ENCODE assay signal across 13 cellular contexts in genomic region chr12:121288158-121288848, GRCh38. TPM values are rescaled to one million over a fixed set of nuclear protein-coding genes. Genes with fewer than 3 reads are reported as not detected.
DNase-seq lines count a peak whose midpoint lies in the region; ATAC-seq and TF ChIP-seq lines count a peak whose summit lies in the region.
"Had no signal": no experiment of that assay in that cellular context is flagged by ENCODE, and none has a peak within 500 bp of the region (broad histone marks: within the 10 kb centered on the region; RNA-seq: fewer than 3 reads in every experiment).

No MANE protein-coding gene starts in this region.

- CTCF ChIA-PET in activated CD8-positive, alpha-beta T cell treated with anti-CD3 and anti-CD28 coated beads for 36 hours (lab: Charles Lee): interaction anchor here (0.7 kb wide), 1 partner anchor 154 kb away, joined by 3 read pairs; no protein-coding TSS in a partner anchor

- peak overlapping the region; percentile 19 for H3K27ac Mint-ChIP-seq in activated T-helper 17 cell treated with anti-CD3 and anti-CD28 coated beads, Interleukin-2, amount 50 U/mL, for 72 hours
- H3K27ac Mint-ChIP-seq in naive B cell: peak overlapping the region in 2 of 6 donors; percentile 35 to 95
- no peak overlapping the region for H3K27ac Mint-ChIP-seq in activated CD8-positive, alpha-beta T cell treated with anti-CD3 and anti-CD28 coated beads for 36 hours

- peaks cover 27% of the 10 kb centered on the region for H3K36me3 Mint-ChIP-seq in activated T-helper 17 cell treated with anti-CD3 and anti-CD28 coated beads, Interleukin-2, amount 50 U/mL, for 72 hours (ENCODE audit: low read depth)
- H3K36me3 Mint-ChIP-seq in naive B cell: no peaks in the 10 kb centered on the region
- peaks cover 22% of the 10 kb centered on the region for H3K36me3 Mint-ChIP-seq in activated CD8-positive, alpha-beta T cell treated with anti-CD3 and anti-CD28 coated beads for 36 hours (ENCODE audit: low read depth)

- peak; percentile 53 for ATAC-seq in GM18868 (IDR thresholded peaks at IDR 0.05; ENCODE audit: unreplicated experiment)
- ATAC-seq in activated T-helper 17 cell treated with anti-CD3 and anti-CD28 coated beads, Interleukin-2, amount 50 U/mL, for 72 hours (replicated peaks): no peak
- ATAC-seq in naive B cell (ENCODE audit: low read depth in 2 of 2): peak; percentile 76 to 86
- no peak for ATAC-seq in HG02642 (IDR thresholded peaks at IDR 0.05; ENCODE audit: poor library complexity, unreplicated experiment)
- no peak for ATAC-seq in activated CD8-positive, alpha-beta T cell treated with anti-CD3 and anti-CD28 coated beads for 36 hours
- ATAC-seq: naive thymus-derived CD8-positive, alpha-beta T cell had no signal

- no peaks in the 10 kb centered on the region for H3K9me3 Mint-ChIP-seq in activated T-helper 17 cell treated with anti-CD3 and anti-CD28 coated beads, Interleukin-2, amount 50 U/mL, for 72 hours
- no peaks in the 10 kb centered on the region for H3K9me3 Mint-ChIP-seq in naive B cell
- no peaks in the 10 kb centered on the region for H3K9me3 Mint-ChIP-seq in activated CD8-positive, alpha-beta T cell treated with anti-CD3 and anti-CD28 coated beads for 36 hours
- H3K9me3 Mint-ChIP-seq: naive thymus-derived CD8-positive, alpha-beta T cell had no signal

- no peaks in the 10 kb centered on the region for H3K27me3 Mint-ChIP-seq in activated T-helper 17 cell treated with anti-CD3 and anti-CD28 coated beads, Interleukin-2, amount 50 U/mL, for 72 hours
- no peaks in the 10 kb centered on the region for H3K27me3 Mint-ChIP-seq in naive B cell
- no peaks in the 10 kb centered on the region for H3K27me3 Mint-ChIP-seq in activated CD8-positive, alpha-beta T cell treated with anti-CD3 and anti-CD28 coated beads for 36 hours
- H3K27me3 Mint-ChIP-seq: naive thymus-derived CD8-positive, alpha-beta T cell had no signal

- intact Hi-C loops in activated CD8-positive, alpha-beta T cell treated with anti-CD3 and anti-CD28 coated beads for 36 hours (cut with micrococcal nuclease): no loop called here

- peak; percentile 47 to 56 for DNase-seq in AML-193 (lab: John Stamatoyannopoulos, UW)
- DNase-seq in naive B cell: no peak
- no peak for DNase-seq in cerebellar cortex (ENCODE audit: low spot score)
- no peak for DNase-seq in HuH-7 (ENCODE audit: low spot score)
- DNase-seq in activated CD8-positive, alpha-beta T cell treated with anti-CD3 and anti-CD28 coated beads for 36 hours: no peak
- DNase-seq: activated effector memory CD4-positive, alpha-beta T cell treated with Interleukin-2 at 50 U/mL for 16 hours; EL; naive thymus-derived CD8-positive, alpha-beta T cell; NCI-H1092; NCI-H446 treated with DMSO at 0.1 percent for 48 hours had no signal

- H3K4me1 Mint-ChIP-seq in activated T-helper 17 cell treated with anti-CD3 and anti-CD28 coated beads, Interleukin-2, amount 50 U/mL, for 72 hours: no peaks in the 10 kb centered on the region
- H3K4me1 Mint-ChIP-seq in naive B cell: peaks cover 10 to 18% (median 10%) of the 10 kb centered on the region in 3 donors
- peaks cover 7% of the 10 kb centered on the region for H3K4me1 Mint-ChIP-seq in activated CD8-positive, alpha-beta T cell treated with anti-CD3 and anti-CD28 coated beads for 36 hours (ENCODE audit: low read depth)

- H3K4me3 Mint-ChIP-seq in activated T-helper 17 cell treated with anti-CD3 and anti-CD28 coated beads, Interleukin-2, amount 50 U/mL, for 72 hours: no peak overlapping the region
- H3K4me3 Mint-ChIP-seq in naive B cell: peak overlapping the region in 3 of 8 donors; percentile 20 to 35 (median 22)
- H3K4me3 Mint-ChIP-seq in activated CD8-positive, alpha-beta T cell treated with anti-CD3 and anti-CD28 coated beads for 36 hours: no peak overlapping the region
- H3K4me3 Mint-ChIP-seq: naive thymus-derived CD8-positive, alpha-beta T cell had no signal

- no peak for TF ChIP-seq CTCF in activated CD8-positive, alpha-beta T cell treated with anti-CD3 and anti-CD28 coated beads for 36 hours (IDR thresholded peaks at IDR 0.05)

- POLR2A ChIA-PET in activated CD8-positive, alpha-beta T cell treated with anti-CD3 and anti-CD28 coated beads for 36 hours (lab: Charles Lee): interaction anchor here (0.6 to 0.8 kb wide), 3 partner anchors 14 to 1296 kb away, joined by 3 read pairs; no protein-coding TSS in a partner anchor

RNA-seq across cellular contexts. Expression of gene CAMKK2, which starts 8.2 kb away (rescaled TPM):
- total RNA-seq in activated T-helper 17 cell treated with anti-CD3 and anti-CD28 coated beads, Interleukin-2, amount 50 U/mL, for 72 hours: 10 to 100 TPM; 16.9 to 30.1 TPM
- polyA plus RNA-seq in naive B cell (ENCODE audit: low read depth in 6 of 6): 10 to 100 TPM in 1 of 6 donors, 1 to 10 TPM in 5; 5.3 to 12.0 (median 8.3) TPM
- total RNA-seq in activated CD8-positive, alpha-beta T cell treated with anti-CD3 and anti-CD28 coated beads for 36 hours: 10 to 100 TPM; 25.2 to 28.0 TPM

Comparison
In these comparisons a context has a peak if more than half of its experiments do, and no peak if none do; other contexts are left out.
1. DNase-seq: peak in AML-193 (2 of 2); none in naive B cell (single experiment), cerebellar cortex (single experiment), HuH-7 (single experiment) and activated CD8-positive, alpha-beta T cell treated with anti-CD3 and anti-CD28 coated beads for 36 hours (single experiment).
2. ATAC-seq: peak in GM18868 (single experiment) and naive B cell (2 of 2); none in activated T-helper 17 cell treated with anti-CD3 and anti-CD28 coated beads, Interleukin-2, amount 50 U/mL, for 72 hours (single experiment), HG02642 (single experiment) and activated CD8-positive, alpha-beta T cell treated with anti-CD3 and anti-CD28 coated beads for 36 hours (single experiment).